Comparison of ENCODE assay signal across 13 cellular contexts in genomic region chr5:107813559-107813958, GRCh38.
DNase-seq lines count a peak whose midpoint lies in the region; ATAC-seq, FAIRE-seq and TF ChIP-seq lines count a peak whose summit lies in the region.
"Had no signal": no experiment of that assay in that cellular context is flagged by ENCODE, and none has a peak within 500 bp of the region (broad histone marks: within the 10 kb centered on the region; RNA-seq: fewer than 3 reads in every experiment).

No MANE protein-coding gene starts in this region.

- H3K4me2 ChIP-seq in MM.1S (ENCODE audit: low read depth, low read length) = no peak overlapping the region

- H3F3A ChIP-seq in MM.1S (ENCODE audit: insufficient read depth, low read length) = no peaks in the 10 kb centered on the region

- intact Hi-C loops in pancreas (cut with DNase I) = no loop called here

- H3K27me3 ChIP-seq in MM.1S (replicated peaks; ENCODE audit: insufficient read depth, low read length) = no peaks in the 10 kb centered on the region
- H3K27me3 ChIP-seq in pancreas = no peaks in the 10 kb centered on the region
- H3K27me3 ChIP-seq: colonic mucosa had no signal

- H3K9me3 ChIP-seq in MM.1S (replicated peaks; ENCODE audit: insufficient read depth, low read length) (no peaks in the 10 kb centered on the region), pancreas (no peaks in the 10 kb centered on the region)
- H3K9me3 ChIP-seq: colonic mucosa had no signal

- H3K36me3 ChIP-seq in MM.1S (replicated peaks; ENCODE audit: insufficient read depth, low read length) (no peaks in the 10 kb centered on the region), pancreas (no peaks in the 10 kb centered on the region)
- H3K36me3 ChIP-seq: colonic mucosa had no signal

- H3K27ac ChIP-seq in MM.1S (ENCODE audit: low read length) (no peak overlapping the region), pancreas (no peak overlapping the region)
- H3K27ac ChIP-seq: colonic mucosa had no signal

- no peaks in the 10 kb centered on the region for H3K9me2 ChIP-seq in MM.1S (replicated peaks; ENCODE audit: insufficient read depth, low read length)

- H4K20me1 ChIP-seq in MM.1S (ENCODE audit: insufficient read depth, low read length) = no peaks in the 10 kb centered on the region

- no peaks in the 10 kb centered on the region for H3K79me2 ChIP-seq in MM.1S (ENCODE audit: low read length)

- 89 to 90% methylated on average over 4 of the region's 4 CpGs for WGBS in pancreas, 2 donors

- peak; percentile 77 for ATAC-seq in GM21360 (IDR thresholded peaks at IDR 0.05; ENCODE audit: unreplicated experiment)
- peak; percentile 80 for ATAC-seq in HG02943 (IDR thresholded peaks at IDR 0.05; ENCODE audit: low read depth, unreplicated experiment)
- ATAC-seq in pancreas = no peak
- ATAC-seq: stimulated activated memory B cell treated with anti-CD40 and anti-IgM and Interleukin-4, amounts not matched to agents 10 μg/mL and 1 μg/mL and 100 μg/mL, for 72 hours had no signal

- H2AFZ ChIP-seq in MM.1S (ENCODE audit: low read length) = no peak overlapping the region

- FAIRE-seq in GM18507 (lab: Jason Lieb, UNC) = peak; percentile 94
- FAIRE-seq in pancreas (lab: Jason Lieb, UNC) = no peak

- H3K9ac ChIP-seq in MM.1S (ENCODE audit: low read length) = no peak overlapping the region

- no peaks in the 10 kb centered on the region for H3K4me1 ChIP-seq in MM.1S (ENCODE audit: low read length)
- H3K4me1 ChIP-seq in pancreas = no peaks in the 10 kb centered on the region
- H3K4me1 ChIP-seq: colonic mucosa had no signal

- H3K4me3 ChIP-seq in MM.1S (ENCODE audit: low read length) (no peak overlapping the region), pancreas (no peak overlapping the region)
- H3K4me3 ChIP-seq: colonic mucosa had no signal

- peak; percentile 32 for DNase-seq in GM18507 (ENCODE audit: extremely low spot score, insufficient read length, low read depth)
- peak; percentile 71 for DNase-seq in MM.1S
- DNase-seq in NCI-H2029 (lab: John Stamatoyannopoulos, UW) = no peak
- no peak for DNase-seq in NCI-H1694 treated with DMSO at 0.1 percent for 48 hours (lab: John Stamatoyannopoulos, UW)
- DNase-seq in pancreas = no peak
- DNase-seq in RPMI8226 = no peak
- DNase-seq: activated CD4-positive, alpha-beta T cell treated with anti-CD3 and anti-CD28 coated beads, Interleukin-2, amount 50 U/mL, for 1 hour; activated naive CD4-positive, alpha-beta T cell treated with anti-CD3 and anti-CD28 coated beads, Interleukin-2, amount 50 U/mL, for 16 hours; colonic mucosa; NCI-H82 had no signal

- TF ChIP-seq CTCF in MM.1S (IDR thresholded peaks at IDR 0.05; ENCODE audit: low read length) (no peak), pancreas (IDR thresholded peaks at IDR 0.05) (no peak)

Comparison
In these comparisons a context has a peak if more than half of its experiments do, and no peak if none do; other contexts are left out.
1. DNase-seq: peak in GM18507 (single experiment) and MM.1S (single experiment); none in NCI-H2029 (single experiment), NCI-H1694 treated with DMSO at 0.1 percent for 48 hours (single experiment), pancreas (0 of 6) and RPMI8226 (single experiment).
2. ATAC-seq: peak in GM21360 (single experiment) and HG02943 (single experiment); none in pancreas (0 of 4).